ENCODE assay signal across 8 cellular contexts in genomic region chr19:1315470-1316166, GRCh38. TPM values are rescaled to one million over a fixed set of nuclear protein-coding genes. Genes with fewer than 3 reads are reported as not detected.
DNase-seq lines count a peak whose midpoint lies in the region; ATAC-seq and TF ChIP-seq lines count a peak whose summit lies in the region.

No MANE protein-coding gene starts in this region.

- H3K36me3 ChIP-seq in HUES48 (ENCODE audit: control insufficient read depth, insufficient read depth, low read length) = no peaks in the 10 kb centered on the region
- no peaks in the 10 kb centered on the region for H3K36me3 ChIP-seq in mucosa of descending colon (ENCODE audit: low read depth)

- peak; percentile 47 for DNase-seq in COLO668 (lab: John Stamatoyannopoulos, UW; ENCODE audit: unreplicated experiment)
- peak; percentile 40 for DNase-seq in activated B cell treated with CpG ODN at 0.5 μM for 24 hours
- peak in 2 of 3 donors; percentile 72 to 81 for DNase-seq in mucosa of descending colon
- DNase-seq in type B pancreatic cell (ENCODE audit: extremely low spot score, unreplicated experiment) = no peak
- DNase-seq in SW480 (ENCODE audit: low spot score) = no peak

- no peaks in the 10 kb centered on the region for H3K9me3 Mint-ChIP-seq in activated B cell treated with CpG ODN at 0.5 μM for 24 hours
- H3K9me3 Mint-ChIP-seq in type B pancreatic cell = no peaks in the 10 kb centered on the region

- peaks cover 9% of the 10 kb centered on the region for H3K27me3 ChIP-seq in HUES48 (ENCODE audit: control insufficient read depth, insufficient read depth, low read length)

- ATAC-seq in activated B cell treated with CpG ODN at 0.5 μM for 24 hours (ENCODE audit: low read depth) = peak; percentile 72
- peak; percentile 54 for ATAC-seq in esophagus mucosa
- ATAC-seq in mucosa of descending colon = peak; percentile 81
- no peak for ATAC-seq in HG03354 (IDR thresholded peaks at IDR 0.05; ENCODE audit: poor library complexity, severe bottlenecking, unreplicated experiment)

- no peak for TF ChIP-seq CTCF in activated B cell treated with CpG ODN at 0.5 μM for 24 hours (IDR thresholded peaks at IDR 0.05)
- peak; percentile 32 for TF ChIP-seq CTCF in mucosa of descending colon (IDR thresholded peaks at IDR 0.05)
- TF ChIP-seq CTCF in type B pancreatic cell (conservative IDR thresholded peaks at IDR 0.05) = peak; percentile 69

- H3K9me3 ChIP-seq in HUES48 (ENCODE audit: control insufficient read depth, insufficient read depth, low read length) (no peaks in the 10 kb centered on the region), mucosa of descending colon (no peaks in the 10 kb centered on the region)

- H3K4me1 Mint-ChIP-seq in activated B cell treated with CpG ODN at 0.5 μM for 24 hours = no peaks in the 10 kb centered on the region
- H3K4me1 Mint-ChIP-seq in type B pancreatic cell (ENCODE audit: unreplicated experiment) = peaks cover 8% of the 10 kb centered on the region

- H3K36me3 Mint-ChIP-seq in activated B cell treated with CpG ODN at 0.5 μM for 24 hours (ENCODE audit: low read depth) (no peaks in the 10 kb centered on the region), type B pancreatic cell (no peaks in the 10 kb centered on the region)

- CTCF ChIA-PET in activated B cell treated with CpG ODN at 0.5 μM for 24 hours (lab: Charles Lee) = interaction anchor here (0.7 to 1.4 kb wide), 3 partner anchors 9 to 68 kb away, joined by 3 to 15 read pairs (median 4); partner anchors contain the start of gene NDUFS7

- H3K4me1 ChIP-seq in HUES48 (ENCODE audit: control insufficient read depth, insufficient read depth, low read length) (no peaks in the 10 kb centered on the region), mucosa of descending colon (ENCODE audit: low read depth) (peaks cover 12% of the 10 kb centered on the region)

- POLR2A ChIA-PET in activated B cell treated with CpG ODN at 0.5 μM for 24 hours (lab: Charles Lee) = interaction anchor here (0.7 kb wide), 2 partner anchors 93 to 353 kb away, joined by 3 to 6 read pairs; no protein-coding TSS in a partner anchor

- no peak overlapping the region for H3K27ac ChIP-seq in HUES48 (ENCODE audit: low read depth, low read length)

- peaks cover 21% of the 10 kb centered on the region for H3K27me3 Mint-ChIP-seq in activated B cell treated with CpG ODN at 0.5 μM for 24 hours
- peaks cover 12% of the 10 kb centered on the region for H3K27me3 Mint-ChIP-seq in type B pancreatic cell

- intact Hi-C loops in activated B cell treated with CpG ODN at 0.5 μM for 24 hours (cut with micrococcal nuclease) = loop anchor here (1.0 kb wide), 1 partner anchor 57 kb away; no protein-coding TSS in a partner anchor
- intact Hi-C loops in mucosa of descending colon (cut with DNase I, micrococcal nuclease) = no loop called here

- H3K27ac Mint-ChIP-seq in activated B cell treated with CpG ODN at 0.5 μM for 24 hours (no peak overlapping the region), type B pancreatic cell (peak overlapping the region; percentile 18)

- H3K4me3 Mint-ChIP-seq in activated B cell treated with CpG ODN at 0.5 μM for 24 hours = no peak overlapping the region
- no peak overlapping the region for H3K4me3 Mint-ChIP-seq in type B pancreatic cell

- H3K9ac ChIP-seq in HUES48 (ENCODE audit: low read depth, low read length) = no peak overlapping the region

- H3K4me3 ChIP-seq in HUES48 (ENCODE audit: low read depth, low read length) (peak overlapping the region; percentile 56; the same call in 1 of the 2 replicates), mucosa of descending colon (no peak overlapping the region)

RNA-seq across cellular contexts. Expression of gene EFNA2, which starts 29.9 kb away (rescaled TPM):
- total RNA-seq in activated B cell treated with CpG ODN at 0.5 μM for 24 hours (not detected in 2 replicates), esophagus mucosa (0.40 TPM), mucosa of descending colon (10 to 100 TPM; 19.0 to 62.2 (median 61.7) TPM), type B pancreatic cell (ENCODE audit: low replicate concordance) (5.1 and 17.6 TPM in 2 replicates)

RNA-seq across cellular contexts. Expression of gene FAM174C, which starts 40.3 kb away (rescaled TPM):
- 47.9 and 52.0 TPM in 2 replicates for total RNA-seq in activated B cell treated with CpG ODN at 0.5 μM for 24 hours
- total RNA-seq in esophagus mucosa = 41.2 TPM
- 10 to 100 TPM; 34.2 to 40.1 (median 39.8) TPM for total RNA-seq in mucosa of descending colon
- 30.6 and 36.4 TPM in 2 replicates for total RNA-seq in type B pancreatic cell (ENCODE audit: low replicate concordance)

RNA-seq across cellular contexts. Expression of gene CIRBP, which starts 46.5 kb away (rescaled TPM):
- total RNA-seq in activated B cell treated with CpG ODN at 0.5 μM for 24 hours (399 and 400 TPM in 2 replicates), esophagus mucosa (172 TPM), mucosa of descending colon (100 to 1,000 TPM; 281 to 507 (median 300) TPM), type B pancreatic cell (ENCODE audit: low replicate concordance) (316 and 421 TPM in 2 replicates)

Comparison
In these comparisons a context has a peak if more than half of its experiments do, and no peak if none do; other contexts are left out.
1. DNase-seq: peak in COLO668 (single experiment), activated B cell treated with CpG ODN at 0.5 μM for 24 hours (single experiment) and mucosa of descending colon (2 of 3); none in type B pancreatic cell (single experiment) and SW480 (single experiment).